In genomic region chr12:14668591-14668990, GRCh38 we compare ENCODE assay signal across 5 cellular contexts. TPM values are rescaled to one million over a fixed set of nuclear protein-coding genes. Genes with fewer than 3 reads are reported as not detected.
"Had no signal": no experiment of that assay in that cellular context is flagged by ENCODE, and none has a peak within 500 bp of the region (broad histone marks: within the 10 kb centered on the region; RNA-seq: fewer than 3 reads in every experiment).

No MANE protein-coding gene starts in this region.

- H3K4me3 ChIP-seq: GM23338 had no signal

- DNase-seq: H9, HCEC 1CT, IMR-90 had no signal

- ATAC-seq: GM23338 had no signal

- H2AFZ ChIP-seq: GM23338 had no signal

- H3K4me2 ChIP-seq: GM23338 had no signal

RNA-seq across cellular contexts. Expression of gene GUCY2C, which starts 27.8 kb away (rescaled TPM):
- total RNA-seq: HT-29, IMR-90 had no signal
- polyA plus RNA-seq: IMR-90 had no signal
